ENCODE assay signal across 13 cellular contexts in the genomic region with DNA sequence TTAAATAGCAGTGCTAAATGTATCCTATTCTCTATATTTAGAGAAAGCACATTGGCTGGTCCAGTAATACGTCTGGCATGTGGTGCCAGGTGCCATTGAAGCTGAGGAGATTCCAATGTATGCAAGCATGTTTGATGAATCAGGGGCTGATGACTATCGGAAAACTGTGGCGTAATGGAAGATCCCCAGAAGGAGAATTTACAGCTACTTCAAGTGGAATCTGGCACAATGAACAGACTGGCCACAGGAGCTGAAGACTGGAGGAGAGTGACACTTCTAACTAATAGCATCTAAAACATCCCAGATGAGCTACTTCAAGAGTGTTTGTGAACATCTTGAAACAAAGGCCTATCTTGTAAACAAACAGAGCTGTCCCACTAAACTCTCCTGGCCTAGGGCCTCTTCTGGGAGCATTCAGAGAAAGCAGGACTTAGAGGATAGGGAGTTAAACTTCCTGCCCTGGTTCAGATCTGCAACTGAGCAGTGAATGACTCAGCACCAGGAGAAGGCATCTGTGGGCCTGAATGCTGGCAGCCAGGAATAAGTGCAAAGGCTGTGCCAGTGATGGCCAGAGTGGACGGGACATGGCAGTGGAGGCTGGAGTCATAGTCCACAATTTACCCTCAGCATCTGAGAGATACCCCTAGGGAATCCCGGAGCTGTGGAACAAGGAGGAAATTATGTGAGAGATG. TPM values are rescaled to one million over a fixed set of nuclear protein-coding genes. Genes with fewer than 3 reads are reported as not detected.
DNase-seq lines count a peak whose midpoint lies in the region; ATAC-seq and TF ChIP-seq lines count a peak whose summit lies in the region.
"Had no signal": no experiment of that assay in that cellular context is flagged by ENCODE, and none has a peak within 500 bp of the region (broad histone marks: within the 10 kb centered on the region; RNA-seq: fewer than 3 reads in every experiment).

No MANE protein-coding gene starts in this region.

- H3K4me1 ChIP-seq in ACC112 (ENCODE audit: control insufficient read depth, insufficient read depth, low read length, unreplicated experiment) (peaks cover 35% of the 10 kb centered on the region), transverse colon (no peaks in the 10 kb centered on the region)
- H3K4me1 ChIP-seq: body of pancreas had no signal

- H3K4me3 ChIP-seq in ACC112 (ENCODE audit: low read depth, low read length) (no peak overlapping the region), transverse colon (no peak overlapping the region)
- H3K4me3 ChIP-seq: body of pancreas had no signal

- peak overlapping the region; percentile 84 for H3K4me3 Mint-ChIP-seq in HFFc6
- H3K4me3 Mint-ChIP-seq: activated CD4-positive, alpha-beta memory T cell treated with anti-CD3 and anti-CD28 coated beads for 36 hours had no signal

- H3K36me3 ChIP-seq in ACC112 (ENCODE audit: insufficient read depth, low read length) = no peaks in the 10 kb centered on the region
- H3K36me3 ChIP-seq in transverse colon = no peaks in the 10 kb centered on the region

- no peaks in the 10 kb centered on the region for H3K9me3 ChIP-seq in transverse colon
- H3K9me3 ChIP-seq: body of pancreas had no signal

- H3K9me3 Mint-ChIP-seq in HFFc6 = peaks cover 13% of the 10 kb centered on the region; the same call in 1 of the 2 replicates

- H2AFZ ChIP-seq in ACC112 (ENCODE audit: low read length, unreplicated experiment) = peak overlapping the region; percentile 35

- no peaks in the 10 kb centered on the region for H3K79me2 ChIP-seq in ACC112 (ENCODE audit: control insufficient read depth, insufficient read depth, low read length, unreplicated experiment)

- TF ChIP-seq CTCF in HFFc6 (IDR thresholded peaks at IDR 0.05) (no peak), transverse colon (IDR thresholded peaks at IDR 0.05) (no peak)

- H3K27me3 ChIP-seq in ACC112 (ENCODE audit: insufficient read depth, low read length) = no peaks in the 10 kb centered on the region
- peaks cover 6% of the 10 kb centered on the region for H3K27me3 ChIP-seq in transverse colon
- H3K27me3 ChIP-seq: body of pancreas had no signal

- peaks cover 91% of the 10 kb centered on the region for H3K4me1 Mint-ChIP-seq in HFFc6 (ENCODE audit: low read depth)

- H3K27me3 Mint-ChIP-seq in HFFc6 (ENCODE audit: insufficient read depth) = no peaks in the 10 kb centered on the region; the same call in 1 of the 2 replicates

- H3K27ac ChIP-seq in ACC112 (ENCODE audit: low read depth, low read length) = peak overlapping the region; percentile 95
- H3K27ac ChIP-seq in transverse colon = no peak overlapping the region
- H3K27ac ChIP-seq: body of pancreas had no signal

- intact Hi-C loops in transverse colon (cut with DNase I; ENCODE audit: low total_unique reads) = no loop called here

- TF ChIP-seq POLR2A in erythroblast (IDR thresholded peaks at IDR 0.05; ENCODE audit: low read length) (no peak), transverse colon (IDR thresholded peaks at IDR 0.05) (no peak)

- TF ChIP-seq EP300 in transverse colon (IDR thresholded peaks at IDR 0.05; ENCODE audit: low read depth) = no peak

- H3K36me3 Mint-ChIP-seq in HFFc6 (ENCODE audit: low read depth) = peaks cover 13% of the 10 kb centered on the region
- H3K36me3 Mint-ChIP-seq: activated CD4-positive, alpha-beta memory T cell treated with anti-CD3 and anti-CD28 coated beads for 36 hours had no signal

- no peak for ATAC-seq in GM21723 (IDR thresholded peaks at IDR 0.05; ENCODE audit: unreplicated experiment)
- ATAC-seq: body of pancreas had no signal

- in situ Hi-C loops in transverse colon (cut with MboI; ENCODE audit: low pct_ligation_motif_present in 1 of 4, low pct_unique_long_range_greater_than_20kb in 1 of 4, low sequenced_read_pairs in 3 of 4) = no loop called here

- DNase-seq in HFFc6 (peak; percentile 97), amniotic stem cell (lab: John Stamatoyannopoulos, UW) (peak; percentile 86), iPS-NIHi7 (ENCODE audit: extremely low spot score) (peak; percentile 22), AML-193 (lab: John Stamatoyannopoulos, UW) (no peak), erythroblast (lab: John Stamatoyannopoulos, UW) (no peak), transverse colon (no peak)
- DNase-seq: activated CD4-positive, alpha-beta memory T cell treated with anti-CD3 and anti-CD28 coated beads for 36 hours; body of pancreas; H7; NCI-H1694; SHP77 treated with DMSO at 0.1 percent for 48 hours had no signal

- 67 to 70% methylated on average over 1 to 5 of the region's 5 CpGs for WGBS in transverse colon (ENCODE audit: low coverage in 1 of 2), 2 donors

- peak overlapping the region; percentile 100 for H3K27ac Mint-ChIP-seq in HFFc6
- H3K27ac Mint-ChIP-seq: activated CD4-positive, alpha-beta memory T cell treated with anti-CD3 and anti-CD28 coated beads for 36 hours had no signal

RNA-seq across cellular contexts. Expression of a gene that starts 15.3 kb away (rescaled TPM):
- 10 to 100 TPM in 5 of 6 experiments, 1 to 10 TPM in 1; 4.8 to 30.5 (median 24.7) TPM for total RNA-seq in HFFc6 (2021; fragmentation: NEBNext Ultra II Directional; extraction: Animal tissue kit (Norgen Biotek cat#: 25700))
- 1 to 10 TPM in 1 of 4 donors, under 1 TPM in 1, not detected in 2; 0.41 to 3.4 TPM for total RNA-seq in transverse colon
- total RNA-seq: activated CD4-positive, alpha-beta memory T cell treated with anti-CD3 and anti-CD28 coated beads for 36 hours had no signal

RNA-seq across cellular contexts. Expression of a gene that starts 55.8 kb away (rescaled TPM):
- total RNA-seq in HFFc6 (2021; fragmentation: NEBNext Ultra II Directional; extraction: Animal tissue kit (Norgen Biotek cat#: 25700)) = not detected
- total RNA-seq in transverse colon = not detected
- total RNA-seq: activated CD4-positive, alpha-beta memory T cell treated with anti-CD3 and anti-CD28 coated beads for 36 hours had no signal

Comparison
In these comparisons a context has a peak if more than half of its experiments do, and no peak if none do; other contexts are left out.
1. DNase-seq: peak in HFFc6 (single experiment), amniotic stem cell (single experiment) and iPS-NIHi7 (single experiment); none in AML-193 (0 of 2), erythroblast (0 of 2) and transverse colon (single experiment).